Comparison of ENCODE assay signal across 7 cellular contexts in genomic region chr1:36089393-36090121, GRCh38. TPM values are rescaled to one million over a fixed set of nuclear protein-coding genes. Genes with fewer than 3 reads are reported as not detected.
DNase-seq lines count a peak whose midpoint lies in the region; ATAC-seq and TF ChIP-seq lines count a peak whose summit lies in the region.
"Had no signal": no experiment of that assay in that cellular context is flagged by ENCODE, and none has a peak within 500 bp of the region (broad histone marks: within the 10 kb centered on the region; RNA-seq: fewer than 3 reads in every experiment).

No MANE protein-coding gene starts in this region.

- H3K4me1 Mint-ChIP-seq in HFFc6 (ENCODE audit: low read depth), result peaks cover 12% of the 10 kb centered on the region

- peaks cover 38% of the 10 kb centered on the region for H3K36me3 ChIP-seq in muscle layer of colon (ENCODE audit: insufficient read depth, low read length)

- no peaks in the 10 kb centered on the region for H3K9me3 ChIP-seq in muscle layer of colon (ENCODE audit: low read length)

- peaks cover 27% of the 10 kb centered on the region for H3K4me1 ChIP-seq in muscle layer of colon (ENCODE audit: insufficient read depth, low read length)

- H3K27ac ChIP-seq in angular gyrus (ENCODE audit: low read depth, low read length) (peak overlapping the region; percentile 96), muscle layer of colon (ENCODE audit: low read depth, low read length) (peak overlapping the region; percentile 87)

- peak overlapping the region; percentile 57 for H3K9ac ChIP-seq in muscle layer of colon (ENCODE audit: low read length)

- no peak for ATAC-seq in GM21723 (IDR thresholded peaks at IDR 0.05; ENCODE audit: unreplicated experiment)

- peaks cover 11% of the 10 kb centered on the region for H3K36me3 Mint-ChIP-seq in HFFc6 (ENCODE audit: low read depth)

- peak overlapping the region; percentile 98 for H3K4me3 Mint-ChIP-seq in HFFc6

- POLR2A ChIA-PET in AG04449 (lab: Yijun Ruan, JAX), result no interaction called here

- CTCF ChIA-PET in AG04449 (lab: Yijun Ruan, JAX), result interaction anchor here (2.1 to 2.4 kb wide), 2 partner anchors 10 to 45 kb away, joined by 7 to 15 read pairs; no protein-coding TSS in a partner anchor

- TF ChIP-seq CTCF in AG04449 (IDR thresholded peaks at IDR 0.05; ENCODE audit: insufficient read depth, low read length, missing control alignments) (no peak), HFFc6 (IDR thresholded peaks at IDR 0.05) (no peak)

- no peak for DNase-seq in AG04449 (ENCODE audit: low read depth, low spot score)
- no peak for DNase-seq in HFFc6
- no peak for DNase-seq in NCI-H1105 (lab: John Stamatoyannopoulos, UW)

- peaks cover 4% of the 10 kb centered on the region; the same call in 1 of the 2 replicates for H3K27me3 Mint-ChIP-seq in HFFc6 (ENCODE audit: insufficient read depth)

- H3K27ac Mint-ChIP-seq in HFFc6, result peak overlapping the region; percentile 95

- peaks cover 0 to 5% of the 10 kb centered on the region in 2 donors for H3K27me3 ChIP-seq in muscle layer of colon (ENCODE audit: control insufficient read depth in 1 of 2, insufficient read depth in 2 of 2, low read length in 2 of 2)

- peak overlapping the region; percentile 94 for H3K4me3 ChIP-seq in AG04449 (ENCODE audit: low read depth, low read length)
- H3K4me3 ChIP-seq in muscle layer of colon (ENCODE audit: low read depth in 1 of 2, low read length in 2 of 2), result peak overlapping the region; percentile 86 to 100

- H3K9me3 Mint-ChIP-seq in HFFc6, result no peaks in the 10 kb centered on the region

RNA-seq across cellular contexts. Expression of gene ADPRS, which starts 0.9 kb away (rescaled TPM):
- total RNA-seq in HFFc6 (2021; fragmentation: NEBNext Ultra II Directional; extraction: Animal tissue kit (Norgen Biotek cat#: 25700)), result 10 to 100 TPM; 24.4 to 30.9 (median 27.0) TPM

RNA-seq across cellular contexts. Expression of gene TEKT2, which starts 5.7 kb away (rescaled TPM):
- not detected for total RNA-seq in HFFc6 (2021; fragmentation: NEBNext Ultra II Directional; extraction: Animal tissue kit (Norgen Biotek cat#: 25700))
- total RNA-seq: HT1080 had no signal

RNA-seq across cellular contexts. Expression of gene COL8A2, which starts 35.5 kb away (rescaled TPM):
- 1 to 10 TPM; 1.9 to 6.4 (median 2.4) TPM for total RNA-seq in HFFc6 (2021; fragmentation: NEBNext Ultra II Directional; extraction: Animal tissue kit (Norgen Biotek cat#: 25700))

RNA-seq across cellular contexts. Expression of gene TRAPPC3, which starts 59.7 kb away (rescaled TPM):
- total RNA-seq in HFFc6 (2021; fragmentation: NEBNext Ultra II Directional; extraction: Animal tissue kit (Norgen Biotek cat#: 25700)), result 10 to 100 TPM; 76.6 to 93.4 (median 78.6) TPM
